27 cellular contexts compared by ENCODE assay signal in the genomic region with DNA sequence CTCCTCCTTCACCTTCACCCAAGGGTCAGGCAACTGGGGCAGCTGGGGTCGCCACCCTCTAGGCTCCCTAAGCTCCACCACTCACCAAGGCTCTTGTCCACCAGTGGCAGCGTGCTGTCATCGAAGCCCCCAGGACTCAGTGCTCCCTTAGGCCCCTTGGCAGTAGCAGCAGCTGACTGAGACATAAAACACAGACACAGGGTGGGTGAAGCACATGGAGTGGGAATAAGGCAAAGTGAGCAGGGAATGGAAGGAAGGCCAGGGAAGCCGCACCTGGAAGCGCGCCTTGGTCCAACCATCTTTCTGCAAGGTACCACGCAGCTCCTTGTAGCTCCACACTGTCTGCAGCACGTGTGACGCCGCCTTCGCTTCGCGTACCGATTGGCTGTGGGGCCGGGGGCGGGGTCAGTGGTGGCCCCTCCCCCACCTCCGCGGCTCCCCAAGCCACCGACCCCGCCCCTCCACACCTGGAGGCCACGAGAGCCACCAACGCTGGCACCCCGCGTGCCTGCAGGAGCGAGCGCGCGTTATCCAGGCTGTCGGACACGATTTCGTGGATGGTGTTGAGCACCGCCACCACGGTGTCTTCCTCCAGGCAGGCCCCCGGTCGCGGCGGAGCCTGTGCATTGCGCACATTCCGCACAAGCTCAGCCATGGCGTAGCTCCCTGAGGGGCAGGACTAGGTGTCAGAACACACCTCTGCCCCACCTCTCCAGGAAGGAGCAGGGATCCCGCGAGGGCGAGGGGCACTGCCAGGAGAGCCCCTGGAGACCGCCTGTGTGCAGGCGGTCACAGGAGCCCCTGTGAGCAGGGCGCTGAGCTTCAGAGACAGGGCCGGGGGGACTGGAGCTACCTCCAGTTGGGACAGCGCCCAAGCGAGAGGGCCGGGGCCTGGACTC.
"Had no signal": no experiment of that assay in that cellular context is flagged by ENCODE, and none has a peak within 500 bp of the region (broad histone marks: within the 10 kb centered on the region; RNA-seq: fewer than 3 reads in every experiment).

No MANE protein-coding gene starts in this region.

- H3K27me3 Mint-ChIP-seq: activated naive CD8-positive, alpha-beta T cell treated with anti-CD3 and anti-CD28 coated beads, Interleukin-2, amount 10 ng/mL, durations not matched to agents 7 days and 5 days had no signal

- H3K4me3 Mint-ChIP-seq: activated naive CD8-positive, alpha-beta T cell treated with anti-CD3 and anti-CD28 coated beads, Interleukin-2, amount 10 ng/mL, durations not matched to agents 7 days and 5 days; activated T-cell treated with anti-CD3 and anti-CD28 coated beads, Interleukin-2, amount 50 U/mL, for 4 hours had no signal

- H3K27ac ChIP-seq: esophagus muscularis mucosa, gastrocnemius medialis, lower lobe of right lung, neutrophil, ovary, prostate gland, uterus had no signal

- H3K9me3 ChIP-seq: esophagus muscularis mucosa, gastrocnemius medialis, lower lobe of right lung, neutrophil, ovary, prostate gland, tibial artery, uterus had no signal

- H3K4me1 ChIP-seq: prostate gland, uterus had no signal

- H3K36me3 Mint-ChIP-seq: activated naive CD8-positive, alpha-beta T cell treated with anti-CD3 and anti-CD28 coated beads, Interleukin-2, amount 10 ng/mL, durations not matched to agents 7 days and 5 days; naive B cell had no signal

- H3K4me3 ChIP-seq: coronary artery, esophagus muscularis mucosa, gastrocnemius medialis, ovary, prostate gland, tibial artery, uterus had no signal

- ATAC-seq: activated T-cell treated with anti-CD3 and anti-CD28 coated beads, Interleukin-2, amount 50 U/mL, for 4 hours; gastrocnemius medialis; left colon; stimulated activated naive CD8-positive, alpha-beta T cell treated with anti-CD3 and anti-CD28 coated beads, Interleukin-15, Interleukin-2, amounts not matched to agents 100 U/mL and 50 U/mL, for 24 hours had no signal

- DNase-seq: activated CD4-positive, alpha-beta T cell treated with anti-CD3 and anti-CD28 coated beads for 4 hours; activated CD4-positive, alpha-beta T cell treated with anti-CD3 and anti-CD28 coated beads, Interleukin-2, amount 50 U/mL, for 48 hours; activated CD4-positive, CD25-positive, alpha-beta regulatory T cell; activated CD8-positive, alpha-beta memory T cell treated with anti-CD3 and anti-CD28 coated beads, Interleukin-2, amount 50 U/mL, for 48 hours; activated naive CD4-positive, alpha-beta T cell treated with Interleukin-2 at 50 U/mL for 16 hours; activated naive CD8-positive, alpha-beta T cell treated with anti-CD3 and anti-CD28 coated beads, Interleukin-2, amount 10 ng/mL, durations not matched to agents 7 days and 5 days; activated T-cell treated with anti-CD3 and anti-CD28 coated beads, Interleukin-2, amount 50 U/mL, for 4 hours; amygdala; cerebellar nuclear complex; gastrocnemius medialis; hippocampal formation; islet precursor cell; left colon; lower lobe of right lung; mesendoderm; naive B cell; ovary; stimulated activated CD4-positive, alpha-beta T cell treated with anti-CD3 and anti-CD28 coated beads, Interleukin-4, amount 100 ng/mL, for 24 hours; stimulated activated naive CD8-positive, alpha-beta T cell treated with anti-CD3 and anti-CD28 coated beads, Interleukin-15, Interleukin-2, amounts not matched to agents 100 U/mL and 50 U/mL, for 24 hours; T-helper 1 cell; T-helper 9 cell; tibial artery; uterus had no signal

- H3K9me3 Mint-ChIP-seq: activated naive CD8-positive, alpha-beta T cell treated with anti-CD3 and anti-CD28 coated beads, Interleukin-2, amount 10 ng/mL, durations not matched to agents 7 days and 5 days; activated T-cell treated with anti-CD3 and anti-CD28 coated beads, Interleukin-2, amount 50 U/mL, for 4 hours had no signal

- H3K36me3 ChIP-seq: ovary, prostate gland, uterus had no signal

- H3K27me3 ChIP-seq: esophagus muscularis mucosa, gastrocnemius medialis, neutrophil, ovary, tibial artery, uterus had no signal

- H3K27ac Mint-ChIP-seq: activated naive CD8-positive, alpha-beta T cell treated with anti-CD3 and anti-CD28 coated beads, Interleukin-2, amount 10 ng/mL, durations not matched to agents 7 days and 5 days; naive B cell had no signal
